ENCODE assay signal across 18 cellular contexts in genomic region chr10:102507521-102507920, GRCh38. TPM values are rescaled to one million over a fixed set of nuclear protein-coding genes. Genes with fewer than 3 reads are reported as not detected.
"Had no signal": no experiment of that assay in that cellular context is flagged by ENCODE, and none has a peak within 500 bp of the region (broad histone marks: within the 10 kb centered on the region; RNA-seq: fewer than 3 reads in every experiment).

No MANE protein-coding gene starts in this region.

- H3K4me3 ChIP-seq: body of pancreas, gastroesophageal sphincter, hepatocyte, smooth muscle cell, stomach, testis, upper lobe of right lung had no signal

- H3K27ac ChIP-seq: body of pancreas, gastroesophageal sphincter, hepatocyte, stomach, testis, upper lobe of right lung had no signal

- H3K9me3 ChIP-seq: body of pancreas, gastroesophageal sphincter, stomach, testis, upper lobe of right lung had no signal

- DNase-seq: activated CD4-positive, alpha-beta T cell treated with anti-CD3 and anti-CD28 coated beads, Interleukin-2, amount 50 U/mL, for 1 hour; activated CD8-positive, alpha-beta memory T cell treated with anti-CD3 and anti-CD28 coated beads for 24 hours; activated gamma-delta T cell treated with Interleukin-2 at 50 U/mL for 16 hours; amygdala; body of pancreas; effector memory CD4-positive, alpha-beta T cell; islet precursor cell; naive B cell; right cardiac atrium; stomach; testis; upper lobe of right lung had no signal

- ATAC-seq: activated CD4-positive, CD25-positive, alpha-beta regulatory T cell treated with anti-CD3 and anti-CD28 coated beads, Interleukin-2, amount 50 U/mL, for 24 hours; body of pancreas; gastroesophageal sphincter; left lobe of liver; right cardiac atrium; upper lobe of right lung had no signal

- H3K27me3 ChIP-seq: body of pancreas, gastroesophageal sphincter, hepatocyte, stomach, testis, upper lobe of right lung had no signal

RNA-seq across cellular contexts. Expression of gene C10orf95, which starts 56.2 kb away (rescaled TPM):
- total RNA-seq: gastroesophageal sphincter, left lobe of liver, right cardiac atrium, smooth muscle cell had no signal
- polyA plus RNA-seq: fibroblast of lung had no signal
